20 cellular contexts compared by ENCODE assay signal in the genomic region with DNA sequence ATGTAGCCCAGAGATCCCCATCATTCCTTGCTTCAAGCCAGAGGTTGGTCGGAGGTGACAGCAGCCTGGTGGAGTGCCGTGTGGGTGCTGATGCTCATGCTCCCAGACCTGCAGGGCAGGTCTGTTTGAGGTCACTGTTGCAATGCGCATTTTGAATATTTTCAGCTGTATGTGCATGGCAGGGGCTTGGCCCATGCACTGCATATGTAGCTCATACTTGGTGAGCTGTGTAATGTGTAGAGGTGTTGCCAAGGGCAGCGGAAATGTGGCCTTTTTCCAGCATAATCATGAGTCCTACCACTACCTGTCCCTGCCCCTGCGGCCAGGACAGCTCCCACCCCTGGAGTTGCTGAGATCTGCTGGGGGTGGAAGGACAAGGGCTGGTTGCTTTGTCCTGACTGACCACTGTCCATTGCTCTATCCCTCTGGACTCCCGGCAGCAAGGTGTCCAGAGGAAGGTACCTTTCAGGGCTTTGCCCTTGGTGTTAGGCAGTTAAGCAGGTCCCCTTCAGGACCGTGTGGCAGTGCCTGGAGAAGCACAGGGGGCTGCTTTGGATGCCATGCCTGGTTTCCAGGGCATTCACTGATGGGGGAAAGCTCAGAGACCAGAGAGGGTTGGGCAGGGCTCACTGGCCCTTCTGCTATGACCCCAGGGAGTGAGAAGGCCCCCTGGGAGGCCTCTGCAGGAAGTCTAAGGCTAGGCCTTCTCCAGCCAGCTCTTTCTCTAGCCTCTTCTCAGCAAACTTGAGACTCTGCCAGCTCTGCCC.
DNase-seq lines count a peak whose midpoint lies in the region; ATAC-seq, FAIRE-seq and TF ChIP-seq lines count a peak whose summit lies in the region.
"Had no signal": no experiment of that assay in that cellular context is flagged by ENCODE, and none has a peak within 500 bp of the region (broad histone marks: within the 10 kb centered on the region; RNA-seq: fewer than 3 reads in every experiment).

No MANE protein-coding gene starts in this region.

- TF ChIP-seq CTCF in HEK293 (tag by site-specific recombination; IDR thresholded peaks at IDR 0.05) (no peak), astrocyte of the cerebellum (IDR thresholded peaks at IDR 0.05; ENCODE audit: low read depth, low read length, missing control alignments) (no peak), kidney (IDR thresholded peaks at IDR 0.05; ENCODE audit: borderline replicate concordance, extremely low read depth, insufficient read depth) (no peak), spleen (IDR thresholded peaks at IDR 0.05 in 8 of 11, conservative IDR thresholded peaks at IDR 0.05 in 3 of 11) (no peak)

- H3K4me3 ChIP-seq in HEK293 (ENCODE audit: low read depth, low read length): no peak overlapping the region
- H3K4me3 ChIP-seq in astrocyte of the cerebellum (ENCODE audit: low read depth, low read length): no peak overlapping the region
- H3K4me3 ChIP-seq in kidney (ENCODE audit: low read length in 2 of 2): no peak overlapping the region
- H3K4me3 ChIP-seq in spleen: no peak overlapping the region
- H3K4me3 ChIP-seq: PC-9 had no signal

- H3K9me3 ChIP-seq in HEK293 (ENCODE audit: control insufficient read depth, insufficient read depth, low read depth, low read length) (no peaks in the 10 kb centered on the region), kidney (ENCODE audit: control insufficient read depth in 1 of 2, low read length in 2 of 2) (no peaks in the 10 kb centered on the region), spleen (no peaks in the 10 kb centered on the region)
- H3K9me3 ChIP-seq: BE2C had no signal

- WGBS in spleen, 5 donors: 79 to 95% (median 90%) methylated on average over 7 of the region's 7 CpGs

- ATAC-seq in HG02973 (IDR thresholded peaks at IDR 0.05; ENCODE audit: unreplicated experiment) (no peak), HG02763 (IDR thresholded peaks at IDR 0.05; ENCODE audit: unreplicated experiment) (no peak)

- H3K4me1 ChIP-seq in HEK293 (ENCODE audit: control insufficient read depth, insufficient read depth, low read length) (peaks cover 17% of the 10 kb centered on the region), kidney (ENCODE audit: control insufficient read depth in 1 of 2, insufficient read depth in 1 of 2, low read depth in 1 of 2, low read length in 2 of 2) (peaks cover 5 to 7% of the 10 kb centered on the region in 2 donors), spleen (peaks cover 5 to 27% (median 21%) of the 10 kb centered on the region in 6 donors)
- H3K4me1 ChIP-seq: BE2C had no signal

- DNase-seq in astrocyte of the cerebellum (ENCODE audit: low read depth): peak; percentile 60
- peak; percentile 60 for DNase-seq in kidney
- DNase-seq in spleen: peak; percentile 57
- DNase-seq in DMS79 treated with DMSO at 0.1 percent for 48 hours (lab: John Stamatoyannopoulos, UW): no peak
- DNase-seq: BE2C; Calu3; CD4-positive, alpha-beta memory T cell; DMS53; H7; MV-4-11; NCI-H1436 treated with DMSO at 0.1 percent for 48 hours; NCI-H2029 treated with DMSO at 0.1 percent for 48 hours; NCI-H2171 treated with DMSO at 0.1 percent for 48 hours; NCI-H82; PC-9 had no signal

- peaks cover 0 to 54% (median 20%) of the 10 kb centered on the region in 7 donors for H3K27me3 ChIP-seq in spleen (replicated peaks in 1 of 7)
- H3K27me3 ChIP-seq: BE2C had no signal

- H3K36me3 ChIP-seq in HEK293 (ENCODE audit: control insufficient read depth in 2 of 2, insufficient read depth in 1 of 2, low read length in 2 of 2): no peaks in the 10 kb centered on the region
- H3K36me3 ChIP-seq in kidney (ENCODE audit: control insufficient read depth in 1 of 2, insufficient read depth in 2 of 2, low read length in 2 of 2): no peaks in the 10 kb centered on the region
- H3K36me3 ChIP-seq in spleen: no peaks in the 10 kb centered on the region
- H3K36me3 ChIP-seq: BE2C had no signal

- H3K27ac ChIP-seq in HEK293 (ENCODE audit: extremely low read depth, low read depth, low read length) (no peak overlapping the region), kidney (ENCODE audit: low read depth in 2 of 2, low read length in 2 of 2) (no peak overlapping the region), spleen (no peak overlapping the region)
- H3K27ac ChIP-seq: HL-60, PC-9 had no signal

- CTCF ChIA-PET in HEK293 (lab: Yijun Ruan, JAX): interaction anchor here (0.6 to 0.7 kb wide), 2 partner anchors 14 to 233 kb away, joined by 3 read pairs; no protein-coding TSS in a partner anchor

- intact Hi-C loops in kidney (cut with DNase I): no loop called here
- intact Hi-C loops in spleen (cut with DNase I; ENCODE audit: low total_unique reads): no loop called here

- POLR2A ChIA-PET in HEK293 (lab: Yijun Ruan, JAX): no interaction called here

- FAIRE-seq in kidney (lab: Jason Lieb, UNC): no peak
- FAIRE-seq: HTR-8/SVneo had no signal

- in situ Hi-C loops in astrocyte of the cerebellum (cut with HindIII; ENCODE audit: low sequenced_read_pairs): no loop called here

- no peak for TF ChIP-seq POLR2A in spleen (IDR thresholded peaks at IDR 0.05)

- no peak overlapping the region for H3K9ac ChIP-seq in kidney (ENCODE audit: low read length in 2 of 2)

TF ChIP-seq in HEK293, 187 proteins besides CTCF, POLR2A, EP300 and RAD21:
- TF ChIP-seq GLIS1 (tag by site-specific recombination; IDR thresholded peaks at IDR 0.05): peak; percentile 17; the same call in 1 of the 2 replicates
- TF ChIP-seq SP3 (tag by site-specific recombination; IDR thresholded peaks at IDR 0.05): no peak
- no peak for TF ChIP-seq ZNF248 (tag by site-specific recombination; IDR thresholded peaks at IDR 0.05)
- TF ChIP-seq ZNF670 (tag by site-specific recombination; IDR thresholded peaks at IDR 0.05; ENCODE audit: low read depth): no peak
- TF ChIP-seq TRIM28 (IDR thresholded peaks at IDR 0.05; ENCODE audit: borderline replicate concordance, low read length): no peak
TF ChIP-seq in HEK293: peak in this region for 1.
